In genomic region chr19:15180451-15181390, GRCh38 we compare ENCODE assay signal across 9 cellular contexts. TPM values are rescaled to one million over a fixed set of nuclear protein-coding genes. Genes with fewer than 3 reads are reported as not detected.
DNase-seq lines count a peak whose midpoint lies in the region; ATAC-seq and TF ChIP-seq lines count a peak whose summit lies in the region.
"Had no signal": no experiment of that assay in that cellular context is flagged by ENCODE, and none has a peak within 500 bp of the region (broad histone marks: within the 10 kb centered on the region; RNA-seq: fewer than 3 reads in every experiment).

No MANE protein-coding gene starts in this region.

- H3K27me3 ChIP-seq in HL-60 (ENCODE audit: insufficient read depth, poor library complexity, severe bottlenecking) (no peaks in the 10 kb centered on the region), endodermal cell (ENCODE audit: control insufficient read depth, insufficient read depth, low read length, poor library complexity, severe bottlenecking) (no peaks in the 10 kb centered on the region), trophoblast cell (ENCODE audit: insufficient read depth, low read length) (no peaks in the 10 kb centered on the region)

- TF ChIP-seq CTCF in HL-60 (IDR thresholded peaks at IDR 0.05; ENCODE audit: insufficient read depth, low read length) (no peak), endodermal cell (conservative IDR thresholded peaks at IDR 0.05) (no peak), GM13976 (IDR thresholded peaks at IDR 0.05; ENCODE audit: borderline replicate concordance, control extremely low read depth, extremely low read depth, insufficient read depth, missing control alignments) (no peak)

- H3K27ac Mint-ChIP-seq in endodermal cell = peak overlapping the region; percentile 74

- H3K9me3 Mint-ChIP-seq in endodermal cell = no peaks in the 10 kb centered on the region

- no peak overlapping the region for H2AK5ac ChIP-seq in trophoblast cell (ENCODE audit: low read length)

- H3K79me2 ChIP-seq in trophoblast cell (ENCODE audit: control insufficient read depth, insufficient read depth, low read length, poor library complexity) = no peaks in the 10 kb centered on the region

- H3K18ac ChIP-seq in trophoblast cell (ENCODE audit: low read length) = no peak overlapping the region

- no peak overlapping the region for H2BK120ac ChIP-seq in trophoblast cell (ENCODE audit: insufficient read depth, low read length, poor library complexity)

- H3K9me3 ChIP-seq in endodermal cell (ENCODE audit: control insufficient read depth, low read length) = no peaks in the 10 kb centered on the region
- no peaks in the 10 kb centered on the region for H3K9me3 ChIP-seq in trophoblast cell (ENCODE audit: insufficient read depth, low read depth, low read length)

- peak overlapping the region; percentile 52 for H3K4me3 ChIP-seq in HL-60 (replicated peaks; ENCODE audit: insufficient read depth, low read length)
- H3K4me3 ChIP-seq in endodermal cell (ENCODE audit: low read length) = no peak overlapping the region
- no peak overlapping the region for H3K4me3 ChIP-seq in trophoblast cell (ENCODE audit: low read depth, low read length)

- H4K91ac ChIP-seq in trophoblast cell (ENCODE audit: low read depth, low read length) = no peak overlapping the region

- DNase-seq in HL-60 (ENCODE audit: low read depth in 1 of 2, low spot score in 1 of 2) (peak in 1 of 2 experiments; percentile 42), NCI-H226 (peak; percentile 9), endodermal cell (peak; percentile 94), trophoblast cell (peak; percentile 76 to 81), GM13976 (ENCODE audit: low spot score) (no peak)
- DNase-seq: foreskin melanocyte had no signal

- no peaks in the 10 kb centered on the region for H3K79me1 ChIP-seq in trophoblast cell (ENCODE audit: low read length)

- no peak overlapping the region for H3K4ac ChIP-seq in trophoblast cell (ENCODE audit: low read depth, low read length)

- no peak overlapping the region for H3K4me2 ChIP-seq in trophoblast cell (ENCODE audit: low read length)

- no peak for ATAC-seq in GM21515 (IDR thresholded peaks at IDR 0.05; ENCODE audit: unreplicated experiment)
- no peak for ATAC-seq in HG03045 (IDR thresholded peaks at IDR 0.05; ENCODE audit: unreplicated experiment)

- peaks cover 64% of the 10 kb centered on the region for H3K36me3 Mint-ChIP-seq in endodermal cell (ENCODE audit: low read depth)

- H2BK12ac ChIP-seq in trophoblast cell (ENCODE audit: low read length) = no peak overlapping the region

- H3K9ac ChIP-seq in endodermal cell (ENCODE audit: extremely low read depth, low read length, poor library complexity, severe bottlenecking) (no peak overlapping the region), trophoblast cell (ENCODE audit: low read length) (no peak overlapping the region)

- H4K8ac ChIP-seq in trophoblast cell (ENCODE audit: low read depth, low read length) = no peak overlapping the region

- H3K4me1 Mint-ChIP-seq in endodermal cell = peaks cover 7% of the 10 kb centered on the region

- no peak overlapping the region for H3K14ac ChIP-seq in trophoblast cell (ENCODE audit: low read length)

- H3K4me1 ChIP-seq in endodermal cell (ENCODE audit: control insufficient read depth, insufficient read depth, low read length) = no peaks in the 10 kb centered on the region
- H3K4me1 ChIP-seq in trophoblast cell (ENCODE audit: control insufficient read depth in 1 of 2, insufficient read depth in 2 of 2, low read length in 2 of 2) = no peaks in the 10 kb centered on the region

- WGBS in endodermal cell (ENCODE audit: insufficient coverage in 1 of 2, insufficient read length in 1 of 2), 2 experiments = 83 to 85% methylated on average over 1 to 39 of the region's 39 CpGs
- WGBS in trophoblast cell (ENCODE audit: extremely low coverage, insufficient coverage, insufficient read length) = no CpG with 5 or more reads among the region's 39 CpGs

- no peak overlapping the region for H3K27ac ChIP-seq in HL-60 (replicated peaks)
- H3K27ac ChIP-seq in endodermal cell (ENCODE audit: low read depth, low read length) = no peak overlapping the region
- no peak overlapping the region for H3K27ac ChIP-seq in trophoblast cell (ENCODE audit: low read depth, low read length)

- H3K36me3 ChIP-seq in endodermal cell (ENCODE audit: control insufficient read depth, insufficient read depth, low read length) (peaks cover 75% of the 10 kb centered on the region), trophoblast cell (ENCODE audit: control insufficient read depth in 1 of 2, insufficient read depth in 2 of 2, low read length in 2 of 2) (peaks cover 57 to 58% of the 10 kb centered on the region in 2 experiments)

- no peak overlapping the region for H4K12ac ChIP-seq in trophoblast cell (ENCODE audit: low read depth, low read length)

- H3K23ac ChIP-seq in trophoblast cell (ENCODE audit: low read length) = peak overlapping the region; percentile 18

- no peak overlapping the region for H2AFZ ChIP-seq in trophoblast cell (ENCODE audit: insufficient read depth, low read length, poor library complexity)

- no peak overlapping the region for H3K4me3 Mint-ChIP-seq in endodermal cell

- in situ Hi-C loops in GM13976 (cut with MboI; ENCODE audit: low sequenced_read_pairs, unreplicated experiment) = no loop called here

- no peak overlapping the region for H2BK5ac ChIP-seq in trophoblast cell (ENCODE audit: low read depth, low read length, poor library complexity)

- no peaks in the 10 kb centered on the region for H3K27me3 Mint-ChIP-seq in endodermal cell (ENCODE audit: insufficient read depth)

RNA-seq across cellular contexts. Expression of gene NOTCH3, which starts 20.1 kb away (rescaled TPM):
- 100 to 1,000 TPM; 140 to 171 TPM for total RNA-seq in endodermal cell
- polyA plus RNA-seq in endodermal cell (2013, experiment 1 of 2) = 176 TPM
- polyA plus RNA-seq in endodermal cell (2013, experiment 2 of 2) = 186 TPM
- 34.4 and 37.9 TPM in 2 replicates for polyA plus RNA-seq in trophoblast cell (2013)

RNA-seq across cellular contexts. Expression of gene EPHX3, which starts 51.5 kb away (rescaled TPM):
- 10 to 100 TPM; 14.5 to 18.7 TPM for total RNA-seq in endodermal cell
- 5.4 TPM for polyA plus RNA-seq in endodermal cell (2013, experiment 1 of 2)
- 4.5 TPM for polyA plus RNA-seq in endodermal cell (2013, experiment 2 of 2)
- 4.4 and 4.7 TPM in 2 replicates for polyA plus RNA-seq in trophoblast cell (2013)
- total RNA-seq: pulmonary artery endothelial cell had no signal
